In genomic region chr16:30122621-30123160, GRCh38 we compare ENCODE assay signal across 8 cellular contexts. TPM values are rescaled to one million over a fixed set of nuclear protein-coding genes. Genes with fewer than 3 reads are reported as not detected.
DNase-seq lines count a peak whose midpoint lies in the region; ATAC-seq and TF ChIP-seq lines count a peak whose summit lies in the region.

No MANE protein-coding gene starts in this region.

- peaks cover 36% of the 10 kb centered on the region for H3K4me1 Mint-ChIP-seq in activated naive CD4-positive, alpha-beta T cell treated with anti-CD3 and anti-CD28 coated beads, Interleukin-2, amount 10 ng/mL, durations not matched to agents 7 days and 5 days

- H3F3A ChIP-seq in neural cell (ENCODE audit: insufficient read depth, low read length, poor library complexity, severe bottlenecking), result no peaks in the 10 kb centered on the region

- TF ChIP-seq EP300 in neural cell (conservative IDR thresholded peaks at IDR 0.05; ENCODE audit: poor library complexity, severe bottlenecking), result no peak

- no peaks in the 10 kb centered on the region for H3K9me3 Mint-ChIP-seq in activated naive CD4-positive, alpha-beta T cell treated with anti-CD3 and anti-CD28 coated beads, Interleukin-2, amount 10 ng/mL, durations not matched to agents 7 days and 5 days

- H3K36me3 ChIP-seq in neural cell (ENCODE audit: insufficient read depth, low read length), result no peaks in the 10 kb centered on the region

- H3K4me3 ChIP-seq in WI38 (ENCODE audit: low read depth, low read length), result peak overlapping the region; percentile 85
- peak overlapping the region; percentile 90 for H3K4me3 ChIP-seq in neural cell (ENCODE audit: low read length)

- H3K9me2 ChIP-seq in neural cell (ENCODE audit: insufficient read depth, low read length), result no peaks in the 10 kb centered on the region

- TF ChIP-seq CTCF in WI38 (IDR thresholded peaks at IDR 0.05; ENCODE audit: low read depth, low read length), result no peak
- no peak for TF ChIP-seq CTCF in neural cell (IDR thresholded peaks at IDR 0.05; ENCODE audit: poor library complexity, severe bottlenecking)

- peak overlapping the region; percentile 88 for H3K4me3 Mint-ChIP-seq in activated naive CD4-positive, alpha-beta T cell treated with anti-CD3 and anti-CD28 coated beads, Interleukin-2, amount 10 ng/mL, durations not matched to agents 7 days and 5 days

- H3K4me2 ChIP-seq in neural cell (ENCODE audit: low read length), result peak overlapping the region; percentile 80

- no peaks in the 10 kb centered on the region for H3K27me3 ChIP-seq in neural cell (ENCODE audit: insufficient read depth, low read depth, low read length)

- peak overlapping the region; percentile 55 for H3K27ac ChIP-seq in neural cell (ENCODE audit: low read length)

- ATAC-seq in esophagus mucosa, result peak; percentile 10

- H3K9ac ChIP-seq in neural cell (ENCODE audit: low read length), result peak overlapping the region; percentile 85

- peaks cover 3% of the 10 kb centered on the region for H3K27me3 Mint-ChIP-seq in activated naive CD4-positive, alpha-beta T cell treated with anti-CD3 and anti-CD28 coated beads, Interleukin-2, amount 10 ng/mL, durations not matched to agents 7 days and 5 days

- CTCF ChIA-PET in activated naive CD4-positive, alpha-beta T cell treated with anti-CD3 and anti-CD28 coated beads, Interleukin-2, amount 10 ng/mL, durations not matched to agents 7 days and 5 days (lab: Charles Lee), result no interaction called here

- no peak for TF ChIP-seq RAD21 in neural cell (conservative IDR thresholded peaks at IDR 0.05)

- H2AFZ ChIP-seq in neural cell (ENCODE audit: low read depth, low read length), result peak overlapping the region; percentile 75

- H3K36me3 Mint-ChIP-seq in activated naive CD4-positive, alpha-beta T cell treated with anti-CD3 and anti-CD28 coated beads, Interleukin-2, amount 10 ng/mL, durations not matched to agents 7 days and 5 days, result peaks cover 27% of the 10 kb centered on the region

- no peaks in the 10 kb centered on the region for H4K20me1 ChIP-seq in neural cell (ENCODE audit: insufficient read depth)

- DNase-seq in activated naive CD4-positive, alpha-beta T cell treated with anti-CD3 and anti-CD28 coated beads, Interleukin-2, amount 10 ng/mL, durations not matched to agents 7 days and 5 days, result no peak
- no peak for DNase-seq in activated naive CD4-positive, alpha-beta T cell treated with Interleukin-2 at 50 U/mL for 16 hours
- no peak for DNase-seq in NCI-H1092 (lab: John Stamatoyannopoulos, UW)
- DNase-seq in AG20443 (ENCODE audit: low spot score), result no peak
- DNase-seq in epidermal melanocyte (ENCODE audit: insufficient read length, low spot score), result no peak

- peak overlapping the region; percentile 85 for H3K27ac Mint-ChIP-seq in activated naive CD4-positive, alpha-beta T cell treated with anti-CD3 and anti-CD28 coated beads, Interleukin-2, amount 10 ng/mL, durations not matched to agents 7 days and 5 days

- no peaks in the 10 kb centered on the region for H3K79me2 ChIP-seq in neural cell (replicated peaks; ENCODE audit: insufficient read depth, low read length)

- H3K9me3 ChIP-seq in neural cell (ENCODE audit: low read length), result no peaks in the 10 kb centered on the region

TF ChIP-seq in neural cell, 6 proteins besides CTCF, POLR2A, EP300 and RAD21:
- no peak for TF ChIP-seq EZH2 (IDR thresholded peaks at IDR 0.05; ENCODE audit: borderline replicate concordance, insufficient read depth, low read length, poor library complexity, severe bottlenecking)
- TF ChIP-seq POLR2AphosphoS5 (IDR thresholded peaks at IDR 0.05), result peak; percentile 7
- no peak for TF ChIP-seq SMC3 (conservative IDR thresholded peaks at IDR 0.05; ENCODE audit: poor library complexity)
- TF ChIP-seq, protein P1, sequence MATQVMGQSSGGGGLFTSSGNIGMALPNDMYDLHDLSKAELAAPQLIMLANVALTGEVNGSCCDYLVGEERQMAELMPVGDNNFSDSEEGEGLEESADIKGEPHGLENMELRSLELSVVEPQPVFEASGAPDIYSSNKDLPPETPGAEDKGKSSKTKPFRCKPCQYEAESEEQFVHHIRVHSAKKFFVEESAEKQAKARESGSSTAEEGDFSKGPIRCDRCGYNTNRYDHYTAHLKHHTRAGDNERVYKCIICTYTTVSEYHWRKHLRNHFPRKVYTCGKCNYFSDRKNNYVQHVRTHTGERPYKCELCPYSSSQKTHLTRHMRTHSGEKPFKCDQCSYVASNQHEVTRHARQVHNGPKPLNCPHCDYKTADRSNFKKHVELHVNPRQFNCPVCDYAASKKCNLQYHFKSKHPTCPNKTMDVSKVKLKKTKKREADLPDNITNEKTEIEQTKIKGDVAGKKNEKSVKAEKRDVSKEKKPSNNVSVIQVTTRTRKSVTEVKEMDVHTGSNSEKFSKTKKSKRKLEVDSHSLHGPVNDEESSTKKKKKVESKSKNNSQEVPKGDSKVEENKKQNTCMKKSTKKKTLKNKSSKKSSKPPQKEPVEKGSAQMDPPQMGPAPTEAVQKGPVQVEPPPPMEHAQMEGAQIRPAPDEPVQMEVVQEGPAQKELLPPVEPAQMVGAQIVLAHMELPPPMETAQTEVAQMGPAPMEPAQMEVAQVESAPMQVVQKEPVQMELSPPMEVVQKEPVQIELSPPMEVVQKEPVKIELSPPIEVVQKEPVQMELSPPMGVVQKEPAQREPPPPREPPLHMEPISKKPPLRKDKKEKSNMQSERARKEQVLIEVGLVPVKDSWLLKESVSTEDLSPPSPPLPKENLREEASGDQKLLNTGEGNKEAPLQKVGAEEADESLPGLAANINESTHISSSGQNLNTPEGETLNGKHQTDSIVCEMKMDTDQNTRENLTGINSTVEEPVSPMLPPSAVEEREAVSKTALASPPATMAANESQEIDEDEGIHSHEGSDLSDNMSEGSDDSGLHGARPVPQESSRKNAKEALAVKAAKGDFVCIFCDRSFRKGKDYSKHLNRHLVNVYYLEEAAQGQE (IDR thresholded peaks at IDR 0.05; ENCODE audit: borderline replicate concordance), result peak; percentile 8
- TF ChIP-seq TAF1 (IDR thresholded peaks at IDR 0.05; ENCODE audit: low read depth), result no peak
- peak; percentile 16 for TF ChIP-seq MXI1 (conservative IDR thresholded peaks at IDR 0.05; ENCODE audit: poor library complexity, severe bottlenecking)

RNA-seq across cellular contexts. Expression of gene MAPK3, which starts 0.3 kb away (rescaled TPM):
- total RNA-seq in esophagus mucosa, result 126 TPM
- 18.5 and 20.2 TPM in 2 replicates for polyA plus RNA-seq in neural cell
- polyA minus RNA-seq in neural cell, result 16.1 and 18.2 TPM in 2 replicates

RNA-seq across cellular contexts. Expression of gene GDPD3, which starts 9.4 kb away (rescaled TPM):
- 85.3 TPM for total RNA-seq in esophagus mucosa
- polyA plus RNA-seq in neural cell, result 2.7 and 3.6 TPM in 2 replicates
- 0.58 and 0.73 TPM in 2 replicates for polyA minus RNA-seq in neural cell

RNA-seq across cellular contexts. Expression of gene YPEL3, which starts 26.7 kb away (rescaled TPM):
- total RNA-seq in esophagus mucosa, result 22.8 TPM
- 76.9 and 90.1 TPM in 2 replicates for polyA plus RNA-seq in neural cell
- polyA minus RNA-seq in neural cell, result 22.4 and 26.4 TPM in 2 replicates

RNA-seq across cellular contexts. Expression of gene TBX6, which starts 31.0 kb away (rescaled TPM):
- 3.6 TPM for total RNA-seq in esophagus mucosa
- not detected in 2 replicates for polyA plus RNA-seq in neural cell
- polyA minus RNA-seq in neural cell, result not detected in 2 replicates

RNA-seq across cellular contexts. Expression of gene PPP4C, which starts 46.9 kb away (rescaled TPM):
- total RNA-seq in esophagus mucosa, result 112 TPM
- 173 and 184 TPM in 2 replicates for polyA plus RNA-seq in neural cell
- 122 and 159 TPM in 2 replicates for polyA minus RNA-seq in neural cell
